ENCODE assay signal across 9 cellular contexts in genomic region chr2:24917086-24917485, GRCh38. TPM values are rescaled to one million over a fixed set of nuclear protein-coding genes. Genes with fewer than 3 reads are reported as not detected.
DNase-seq lines count a peak whose midpoint lies in the region; ATAC-seq and TF ChIP-seq lines count a peak whose summit lies in the region.
"Had no signal": no experiment of that assay in that cellular context is flagged by ENCODE, and none has a peak within 500 bp of the region (broad histone marks: within the 10 kb centered on the region; RNA-seq: fewer than 3 reads in every experiment).

No MANE protein-coding gene starts in this region.

- H3K4me1 Mint-ChIP-seq in activated naive CD8-positive, alpha-beta T cell (ENCODE audit: low read depth) = peaks cover 33% of the 10 kb centered on the region

- intact Hi-C loops in spleen (cut with DNase I; ENCODE audit: low total_unique reads) = no loop called here

- no peak for TF ChIP-seq CTCF in spleen (IDR thresholded peaks at IDR 0.05 in 8 of 11, conservative IDR thresholded peaks at IDR 0.05 in 3 of 11)

- ATAC-seq in GM18498 (IDR thresholded peaks at IDR 0.05; ENCODE audit: unreplicated experiment) (peak; percentile 44), HG02885 (IDR thresholded peaks at IDR 0.05; ENCODE audit: poor library complexity, unreplicated experiment) (peak; percentile 53), HG03135 (IDR thresholded peaks at IDR 0.05; ENCODE audit: unreplicated experiment) (no peak)
- ATAC-seq: WTC11 had no signal

- peaks cover 0 to 15% (median 0%) of the 10 kb centered on the region in 7 donors for H3K27me3 ChIP-seq in spleen (replicated peaks in 1 of 7)

- no peaks in the 10 kb centered on the region for H3K9me3 Mint-ChIP-seq in activated naive CD8-positive, alpha-beta T cell (ENCODE audit: low read depth)
- H3K9me3 Mint-ChIP-seq: WTC11 had no signal

- H3K36me3 ChIP-seq in spleen = peaks cover 0 to 18% (median 0%) of the 10 kb centered on the region in 6 donors

- peak overlapping the region in 1 of 8 donors; percentile 87 for H3K4me3 ChIP-seq in spleen

- no peaks in the 10 kb centered on the region for H3K27me3 Mint-ChIP-seq in activated naive CD8-positive, alpha-beta T cell

- peaks cover 8 to 40% (median 30%) of the 10 kb centered on the region in 6 donors for H3K4me1 ChIP-seq in spleen

- DNase-seq in spleen (peak; percentile 44), ecto neural progenitor cell (ENCODE audit: low spot score) (no peak), iPS-NIHi11 (ENCODE audit: low spot score) (no peak)
- DNase-seq: NCI-H1105 treated with DMSO at 0.1 percent for 48 hours had no signal

- H3K4me3 Mint-ChIP-seq in activated naive CD8-positive, alpha-beta T cell = peak overlapping the region; percentile 94

- 40 to 57% (median 49%) methylated on average over 7 of the region's 7 CpGs for WGBS in spleen, 5 donors

- H3K36me3 Mint-ChIP-seq in activated naive CD8-positive, alpha-beta T cell = peaks cover 10% of the 10 kb centered on the region

- no peak for TF ChIP-seq POLR2A in spleen (IDR thresholded peaks at IDR 0.05)

- no peak overlapping the region for H3K27ac ChIP-seq in spleen

- no peaks in the 10 kb centered on the region for H3K9me3 ChIP-seq in spleen

- H3K27ac Mint-ChIP-seq in activated naive CD8-positive, alpha-beta T cell = no peak overlapping the region
- H3K27ac Mint-ChIP-seq: WTC11 had no signal

RNA-seq across cellular contexts. Expression of gene ADCY3, which starts 3.0 kb away (rescaled TPM):
- total RNA-seq in spleen = 10 to 100 TPM; 39.6 to 61.5 (median 58.2) TPM
- polyA plus RNA-seq in spleen = 10 to 100 TPM; 36.5 to 53.1 (median 42.4) TPM

RNA-seq across cellular contexts. Expression of gene DNAJC27, which starts 54.7 kb away (rescaled TPM):
- total RNA-seq in spleen = 10 to 100 TPM in 1 of 7 donors, 1 to 10 TPM in 6; 4.6 to 10.5 (median 8.0) TPM
- 1 to 10 TPM; 1.7 to 3.0 (median 2.2) TPM for polyA plus RNA-seq in spleen
